ENCODE assay signal across 1 cellular context in genomic region chrX:9858080-9858479, GRCh38.
TF ChIP-seq lines count a peak whose summit lies in the region.

No MANE protein-coding gene starts in this region.

TF ChIP-seq in HepG2, 621 proteins besides CTCF, POLR2A, EP300 and RAD21 (continued from another document):
- no peak for TF ChIP-seq AKNA (CRISPR knock-in tag; IDR thresholded peaks at IDR 0.05; ENCODE audit: borderline replicate concordance)
- TF ChIP-seq HDAC6 (IDR thresholded peaks at IDR 0.05; ENCODE audit: low read depth, low read length) = no peak
- no peak for TF ChIP-seq ZNF205 (CRISPR knock-in tag; IDR thresholded peaks at IDR 0.05)
- no peak for TF ChIP-seq CC2D1A (CRISPR knock-in tag; IDR thresholded peaks at IDR 0.05)
- TF ChIP-seq KLF13 (CRISPR knock-in tag; IDR thresholded peaks at IDR 0.05) = no peak
- no peak for TF ChIP-seq THYN1 (CRISPR knock-in tag; IDR thresholded peaks at IDR 0.05; ENCODE audit: borderline replicate concordance, low read depth)
- TF ChIP-seq SIX1 (CRISPR knock-in tag; IDR thresholded peaks at IDR 0.05; ENCODE audit: borderline replicate concordance) = no peak
- no peak for TF ChIP-seq ZNF569 (CRISPR knock-in tag; IDR thresholded peaks at IDR 0.05; ENCODE audit: borderline replicate concordance)
